In the genomic region with DNA sequence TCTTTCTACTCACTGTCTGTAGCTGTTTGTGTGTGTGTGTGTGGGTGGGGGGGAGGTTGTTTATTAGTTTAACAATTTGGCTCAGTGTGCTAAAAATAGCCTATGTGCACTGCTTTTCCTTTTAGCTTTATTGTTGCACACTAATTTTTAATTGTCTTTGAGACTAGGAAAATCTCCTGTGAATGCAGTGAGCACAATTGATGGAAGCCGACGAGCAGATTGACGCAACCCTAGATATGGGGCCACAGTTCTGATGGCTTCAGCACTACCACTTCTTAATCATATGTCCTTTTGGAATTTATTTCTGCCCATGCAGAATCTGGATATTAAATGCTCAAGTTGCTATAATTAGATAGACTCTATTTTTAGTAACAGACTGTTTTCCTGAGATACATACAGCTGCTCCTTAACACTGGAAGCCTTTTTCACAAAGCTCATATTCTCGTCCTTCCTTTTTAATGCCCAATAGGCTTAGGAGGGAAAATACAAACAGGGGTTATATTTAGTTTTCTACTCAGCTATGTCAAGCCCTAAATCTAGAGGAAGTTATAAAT, we compare ENCODE assay signal across 18 cellular contexts.
A peak's percentile ranks its signal among the peaks of the same experiment; 100 is the strongest.
DNase-seq lines count a peak whose midpoint lies in the region; ATAC-seq and TF ChIP-seq lines count a peak whose summit lies in the region.
"Had no signal": no experiment of that assay in that cellular context is flagged by ENCODE, and none has a peak within 500 bp of the region (broad histone marks: within the 10 kb centered on the region; RNA-seq: fewer than 3 reads in every experiment).

No MANE protein-coding gene starts in this region.

- H3K36me3 ChIP-seq in HCT116 (ENCODE audit: control insufficient read depth in 1 of 2, insufficient read depth in 2 of 2, low read length in 2 of 2) (no peaks in the 10 kb centered on the region), ascending aorta (no peaks in the 10 kb centered on the region), right atrium auricular region (no peaks in the 10 kb centered on the region), testis (ENCODE audit: low read depth, missing control alignments) (no peaks in the 10 kb centered on the region)
- H3K36me3 ChIP-seq: right lobe of liver, suprapubic skin had no signal

- H4K20me1 ChIP-seq in HCT116 (ENCODE audit: insufficient read depth), result no peaks in the 10 kb centered on the region

- no peaks in the 10 kb centered on the region for H3K9me2 ChIP-seq in HCT116 (ENCODE audit: insufficient read depth)

- peak overlapping the region; percentile 62 for H2AFZ ChIP-seq in HCT116 (ENCODE audit: low read depth, low read length, poor library complexity, severe bottlenecking)

- no peak overlapping the region for H3K27ac Mint-ChIP-seq in activated naive CD4-positive, alpha-beta T cell treated with anti-CD3 and anti-CD28 coated beads for 36 hours
- H3K27ac Mint-ChIP-seq: dendritic cell treated with granulocyte-macrophage colony-stimulating factor and Interleukin-4, amounts not matched to agents 40 ng/mL and 50 ng/mL, for 4 days had no signal

- no peak overlapping the region for H3K9ac ChIP-seq in HCT116 (ENCODE audit: low read length)

- peaks cover 6% of the 10 kb centered on the region for H3K4me1 Mint-ChIP-seq in activated naive CD4-positive, alpha-beta T cell treated with anti-CD3 and anti-CD28 coated beads for 36 hours (ENCODE audit: low read depth)

- no peaks in the 10 kb centered on the region for H3K27me3 ChIP-seq in HCT116 (ENCODE audit: insufficient read depth, low read length)
- H3K27me3 ChIP-seq in ascending aorta, result no peaks in the 10 kb centered on the region
- H3K27me3 ChIP-seq in right atrium auricular region, result no peaks in the 10 kb centered on the region
- H3K27me3 ChIP-seq in testis, result no peaks in the 10 kb centered on the region
- H3K27me3 ChIP-seq: right lobe of liver, suprapubic skin had no signal

- no peak overlapping the region for H3K4me2 ChIP-seq in HCT116 (ENCODE audit: low read length)

- no peak for TF ChIP-seq POLR2A in HCT116 (IDR thresholded peaks at IDR 0.05; ENCODE audit: borderline replicate concordance, extremely low read depth, insufficient read depth, insufficient read length)
- TF ChIP-seq POLR2A in testis (IDR thresholded peaks at IDR 0.05), result no peak

- RAD21 ChIA-PET in HCT116 (lab: Charles Lee; ENCODE audit: low non-redundant PET in 1 of 2, low total read pairs in 2 of 2, uncharacterized antibody in 2 of 2, unreplicated experiment in 2 of 2), result no interaction called here

- DNase-seq in HCT116 (ENCODE audit: low read depth, low spot score) (no peak), ascending aorta (ENCODE audit: low spot score in 2 of 2) (no peak), right atrium auricular region (ENCODE audit: low spot score) (no peak), sciatic nerve (ENCODE audit: low spot score) (no peak), NCI-H510A treated with DMSO at 0.1 percent for 48 hours (lab: John Stamatoyannopoulos, UW) (no peak), testis (no peak)
- no peak for DNase-seq in central memory CD4-positive, alpha-beta T cell
- no peak for DNase-seq in activated naive CD4-positive, alpha-beta T cell treated with anti-CD3 and anti-CD28 coated beads for 36 hours
- DNase-seq: activated CD4-positive, CD25-positive, alpha-beta regulatory T cell treated with anti-CD3 and anti-CD28 coated beads, Interleukin-2, amount 50 U/mL, for 72 hours; activated gamma-delta T cell; islet precursor cell; NCI-H1694; right lobe of liver; stimulated activated CD4-positive, alpha-beta T cell treated with anti-CD3 and anti-CD28 coated beads, Interleukin-4, amount 100 ng/mL, for 1 hour; T-helper 9 cell had no signal

- no peaks in the 10 kb centered on the region for H3K36me3 Mint-ChIP-seq in activated naive CD4-positive, alpha-beta T cell treated with anti-CD3 and anti-CD28 coated beads for 36 hours (ENCODE audit: low read depth)

- CTCF ChIA-PET in HCT116 (lab: Charles Lee), result interaction anchor here (1.1 kb wide), 1 partner anchor 10 kb away, joined by 3 read pairs; no protein-coding TSS in a partner anchor
- CTCF ChIA-PET in activated naive CD4-positive, alpha-beta T cell treated with anti-CD3 and anti-CD28 coated beads for 36 hours (lab: Charles Lee), result interaction anchor here (0.6 kb wide), 1 partner anchor 344 kb away, joined by 3 read pairs; no protein-coding TSS in a partner anchor

- H3K79me2 ChIP-seq in HCT116 (ENCODE audit: insufficient read depth, low read length), result no peaks in the 10 kb centered on the region

- peaks cover 34% of the 10 kb centered on the region for H3K27me3 Mint-ChIP-seq in activated naive CD4-positive, alpha-beta T cell treated with anti-CD3 and anti-CD28 coated beads for 36 hours (ENCODE audit: low read depth)

- H3K4me3 Mint-ChIP-seq in activated naive CD4-positive, alpha-beta T cell treated with anti-CD3 and anti-CD28 coated beads for 36 hours, result no peak overlapping the region
- H3K4me3 Mint-ChIP-seq: dendritic cell treated with granulocyte-macrophage colony-stimulating factor and Interleukin-4, amounts not matched to agents 40 ng/mL and 50 ng/mL, for 4 days had no signal

- TF ChIP-seq CTCF in HCT116 (IDR thresholded peaks at IDR 0.05 in 2 of 3, conservative IDR thresholded peaks at IDR 0.05 in 1 of 3; ENCODE audit: borderline replicate concordance in 1 of 3, insufficient read depth in 1 of 3, low read depth in 2 of 3, low read length in 2 of 3), result no peak
- no peak for TF ChIP-seq CTCF in ascending aorta (IDR thresholded peaks at IDR 0.05)
- no peak for TF ChIP-seq CTCF in right atrium auricular region (IDR thresholded peaks at IDR 0.05)
- no peak for TF ChIP-seq CTCF in testis (IDR thresholded peaks at IDR 0.05)

- POLR2A ChIA-PET in HCT116 (lab: Charles Lee), result interaction anchor here (1.1 to 1.2 kb wide), 2 partner anchors 16 to 29 kb away, joined by 3 read pairs; no protein-coding TSS in a partner anchor

- intact Hi-C loops in HCT116 (cut with micrococcal nuclease), result no loop called here
- intact Hi-C loops in ascending aorta (cut with DNase I), result no loop called here
- intact Hi-C loops in sciatic nerve (cut with DNase I), result no loop called here
- intact Hi-C loops in testis (cut with DNase I; ENCODE audit: low total_unique reads), result no loop called here
- intact Hi-C loops in activated naive CD4-positive, alpha-beta T cell treated with anti-CD3 and anti-CD28 coated beads for 36 hours (cut with micrococcal nuclease), result no loop called here

- no peak for TF ChIP-seq RAD21 in HCT116 (IDR thresholded peaks at IDR 0.05; ENCODE audit: low read depth)

- no peak overlapping the region for H3K4me3 ChIP-seq in HCT116 (replicated peaks in 1 of 2; ENCODE audit: low read depth in 1 of 2, low read length in 2 of 2)
- H3K4me3 ChIP-seq in ascending aorta, result peak overlapping the region in 1 of 2 donors; percentile 17
- H3K4me3 ChIP-seq in right atrium auricular region, result no peak overlapping the region
- no peak overlapping the region for H3K4me3 ChIP-seq in testis
- H3K4me3 ChIP-seq: right lobe of liver, suprapubic skin had no signal

- ATAC-seq in HCT116 (no peak), sciatic nerve (peak; percentile 51)

- peak overlapping the region; percentile 70 for H3K27ac ChIP-seq in HCT116 (ENCODE audit: low read depth, low read length)
- peak overlapping the region; percentile 4 to 31 for H3K27ac ChIP-seq in ascending aorta
- H3K27ac ChIP-seq in right atrium auricular region, result peak overlapping the region; percentile 40 to 68
- H3K27ac ChIP-seq in testis, result peak overlapping the region in 1 of 2 donors; percentile 28
- H3K27ac ChIP-seq: epithelial cell of prostate, right lobe of liver, suprapubic skin had no signal

- 36 to 37% methylated on average over 4 of the region's 4 CpGs for WGBS in testis, 2 donors

- H3K9me3 ChIP-seq in HCT116 (ENCODE audit: control insufficient read depth in 1 of 2, insufficient read depth in 1 of 2, low read depth in 1 of 2, low read length in 2 of 2), result no peaks in the 10 kb centered on the region
- H3K9me3 ChIP-seq in ascending aorta, result no peaks in the 10 kb centered on the region
- H3K9me3 ChIP-seq in right atrium auricular region, result no peaks in the 10 kb centered on the region
- H3K9me3 ChIP-seq in testis, result no peaks in the 10 kb centered on the region
- H3K9me3 ChIP-seq: right lobe of liver, suprapubic skin had no signal

- no TSS peak for BruUV-seq in HCT116 (replicated peaks; lab: Mats Ljungman, UMichigan)

- H3K9me3 Mint-ChIP-seq in activated naive CD4-positive, alpha-beta T cell treated with anti-CD3 and anti-CD28 coated beads for 36 hours, result no peaks in the 10 kb centered on the region
- H3K9me3 Mint-ChIP-seq: dendritic cell treated with granulocyte-macrophage colony-stimulating factor and Interleukin-4, amounts not matched to agents 40 ng/mL and 50 ng/mL, for 4 days had no signal

- H3K4me1 ChIP-seq in HCT116 (ENCODE audit: control insufficient read depth in 1 of 2, insufficient read depth in 2 of 2, low read length in 2 of 2) (peaks cover 33 to 35% of the 10 kb centered on the region in 2 experiments), ascending aorta (peaks cover 0 to 13% of the 10 kb centered on the region in 2 donors), right atrium auricular region (peaks cover 0 to 29% of the 10 kb centered on the region in 2 donors), testis (no peaks in the 10 kb centered on the region)

TF ChIP-seq in HCT116, 20 proteins besides CTCF, POLR2A, EP300 and RAD21 (continues in another document):
- TF ChIP-seq, protein P1, sequence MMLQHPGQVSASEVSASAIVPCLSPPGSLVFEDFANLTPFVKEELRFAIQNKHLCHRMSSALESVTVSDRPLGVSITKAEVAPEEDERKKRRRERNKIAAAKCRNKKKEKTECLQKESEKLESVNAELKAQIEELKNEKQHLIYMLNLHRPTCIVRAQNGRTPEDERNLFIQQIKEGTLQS (IDR thresholded peaks at IDR 0.05), result no peak
- no peak for TF ChIP-seq FOSL1 (IDR thresholded peaks at IDR 0.05; ENCODE audit: low read depth)
